Comparison of ENCODE assay signal across 1 cellular context in genomic region chr9:125493384-125493783, GRCh38.
TF ChIP-seq lines count a peak whose summit lies in the region.

No MANE protein-coding gene starts in this region.

TF ChIP-seq in HepG2, 621 proteins besides CTCF, POLR2A, EP300 and RAD21 (continued from another document):
- TF ChIP-seq ZBTB46 (CRISPR knock-in tag; IDR thresholded peaks at IDR 0.05; ENCODE audit: borderline replicate concordance) = no peak
- TF ChIP-seq SP1 (IDR thresholded peaks at IDR 0.05) = no peak
- no peak for TF ChIP-seq SP1 (CRISPR knock-in tag; IDR thresholded peaks at IDR 0.05)
- TF ChIP-seq ZNF121 (CRISPR knock-in tag; IDR thresholded peaks at IDR 0.05) = peak; percentile 14; the same call in 1 of the 2 replicates
- no peak for TF ChIP-seq ZNF33B (CRISPR knock-in tag; IDR thresholded peaks at IDR 0.05)
- TF ChIP-seq SIN3B (IDR thresholded peaks at IDR 0.05; ENCODE audit: low read length) = no peak
- peak; percentile 70 for TF ChIP-seq FOSL2 (CRISPR knock-in tag; IDR thresholded peaks at IDR 0.05)
- no peak for TF ChIP-seq SRY (CRISPR knock-in tag; IDR thresholded peaks at IDR 0.05)
- TF ChIP-seq, protein P1, sequence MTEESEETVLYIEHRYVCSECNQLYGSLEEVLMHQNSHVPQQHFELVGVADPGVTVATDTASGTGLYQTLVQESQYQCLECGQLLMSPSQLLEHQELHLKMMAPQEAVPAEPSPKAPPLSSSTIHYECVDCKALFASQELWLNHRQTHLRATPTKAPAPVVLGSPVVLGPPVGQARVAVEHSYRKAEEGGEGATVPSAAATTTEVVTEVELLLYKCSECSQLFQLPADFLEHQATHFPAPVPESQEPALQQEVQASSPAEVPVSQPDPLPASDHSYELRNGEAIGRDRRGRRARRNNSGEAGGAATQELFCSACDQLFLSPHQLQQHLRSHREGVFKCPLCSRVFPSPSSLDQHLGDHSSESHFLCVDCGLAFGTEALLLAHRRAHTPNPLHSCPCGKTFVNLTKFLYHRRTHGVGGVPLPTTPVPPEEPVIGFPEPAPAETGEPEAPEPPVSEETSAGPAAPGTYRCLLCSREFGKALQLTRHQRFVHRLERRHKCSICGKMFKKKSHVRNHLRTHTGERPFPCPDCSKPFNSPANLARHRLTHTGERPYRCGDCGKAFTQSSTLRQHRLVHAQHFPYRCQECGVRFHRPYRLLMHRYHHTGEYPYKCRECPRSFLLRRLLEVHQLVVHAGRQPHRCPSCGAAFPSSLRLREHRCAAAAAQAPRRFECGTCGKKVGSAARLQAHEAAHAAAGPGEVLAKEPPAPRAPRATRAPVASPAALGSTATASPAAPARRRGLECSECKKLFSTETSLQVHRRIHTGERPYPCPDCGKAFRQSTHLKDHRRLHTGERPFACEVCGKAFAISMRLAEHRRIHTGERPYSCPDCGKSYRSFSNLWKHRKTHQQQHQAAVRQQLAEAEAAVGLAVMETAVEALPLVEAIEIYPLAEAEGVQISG (CRISPR knock-in tag; IDR thresholded peaks at IDR 0.05) = 0 out of 2 replicates have a peak, but pooled peaks have one; percentile 16
- TF ChIP-seq PLRG1 (conservative IDR thresholded peaks at IDR 0.05) = no peak
- no peak; the same call in 1 of the 2 replicates for TF ChIP-seq KMT2B (CRISPR knock-in tag; IDR thresholded peaks at IDR 0.05)
- TF ChIP-seq ZNF180 (CRISPR knock-in tag; IDR thresholded peaks at IDR 0.05; ENCODE audit: borderline replicate concordance, low read depth) = no peak
- no peak for TF ChIP-seq ZNF576 (CRISPR knock-in tag; IDR thresholded peaks at IDR 0.05)
- TF ChIP-seq, protein P2, sequence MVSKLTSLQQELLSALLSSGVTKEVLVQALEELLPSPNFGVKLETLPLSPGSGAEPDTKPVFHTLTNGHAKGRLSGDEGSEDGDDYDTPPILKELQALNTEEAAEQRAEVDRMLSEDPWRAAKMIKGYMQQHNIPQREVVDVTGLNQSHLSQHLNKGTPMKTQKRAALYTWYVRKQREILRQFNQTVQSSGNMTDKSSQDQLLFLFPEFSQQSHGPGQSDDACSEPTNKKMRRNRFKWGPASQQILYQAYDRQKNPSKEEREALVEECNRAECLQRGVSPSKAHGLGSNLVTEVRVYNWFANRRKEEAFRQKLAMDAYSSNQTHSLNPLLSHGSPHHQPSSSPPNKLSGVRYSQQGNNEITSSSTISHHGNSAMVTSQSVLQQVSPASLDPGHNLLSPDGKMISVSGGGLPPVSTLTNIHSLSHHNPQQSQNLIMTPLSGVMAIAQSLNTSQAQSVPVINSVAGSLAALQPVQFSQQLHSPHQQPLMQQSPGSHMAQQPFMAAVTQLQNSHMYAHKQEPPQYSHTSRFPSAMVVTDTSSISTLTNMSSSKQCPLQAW (CRISPR knock-in tag; IDR thresholded peaks at IDR 0.05) = peak; percentile 96
- no peak for TF ChIP-seq ZNF678 (CRISPR knock-in tag; IDR thresholded peaks at IDR 0.05)
- TF ChIP-seq, protein P3, sequence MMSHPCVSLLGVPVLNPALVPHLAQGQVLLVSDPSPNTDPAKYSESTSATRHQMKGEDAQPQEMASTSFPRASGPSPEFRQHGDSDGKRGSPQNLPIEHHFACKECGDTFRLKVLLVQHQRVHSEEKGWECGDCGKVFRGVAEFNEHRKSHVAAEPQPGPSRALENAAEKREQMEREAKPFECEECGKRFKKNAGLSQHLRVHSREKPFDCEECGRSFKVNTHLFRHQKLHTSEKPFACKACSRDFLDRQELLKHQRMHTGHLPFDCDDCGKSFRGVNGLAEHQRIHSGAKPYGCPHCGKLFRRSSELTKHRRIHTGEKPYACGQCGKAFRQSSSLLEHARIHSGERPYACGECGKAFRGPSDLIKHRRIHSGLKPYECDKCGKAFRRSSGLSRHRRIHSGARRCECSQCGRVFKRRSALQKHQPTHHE (CRISPR knock-in tag; IDR thresholded peaks at IDR 0.05; ENCODE audit: borderline replicate concordance) = no peak
- TF ChIP-seq ZNF749 (CRISPR knock-in tag; IDR thresholded peaks at IDR 0.05; ENCODE audit: borderline replicate concordance) = no peak
- peak; percentile 68; the same call in 1 of the 2 replicates for TF ChIP-seq SOX5 (CRISPR knock-in tag; IDR thresholded peaks at IDR 0.05; ENCODE audit: borderline replicate concordance)
- TF ChIP-seq ZNF234 (CRISPR knock-in tag; conservative IDR thresholded peaks at IDR 0.05) = no peak
- TF ChIP-seq ZBTB33 (CRISPR knock-in tag; IDR thresholded peaks at IDR 0.05) = no peak
- TF ChIP-seq ZBTB1 (CRISPR knock-in tag; IDR thresholded peaks at IDR 0.05; ENCODE audit: borderline replicate concordance) = no peak
- no peak for TF ChIP-seq MXI1 (IDR thresholded peaks at IDR 0.05; ENCODE audit: borderline replicate concordance, low read depth, low read length)
- TF ChIP-seq PHF8 (CRISPR knock-in tag; IDR thresholded peaks at IDR 0.05) = no peak
- TF ChIP-seq SMAD3 (CRISPR knock-in tag; IDR thresholded peaks at IDR 0.05) = no peak
- no peak for TF ChIP-seq NFKBIZ (CRISPR knock-in tag; IDR thresholded peaks at IDR 0.05)
- TF ChIP-seq HNRNPLL (IDR thresholded peaks at IDR 0.05; ENCODE audit: low read depth, low read length, poor library complexity, severe bottlenecking) = no peak
- no peak for TF ChIP-seq HOXA7 (CRISPR knock-in tag; IDR thresholded peaks at IDR 0.05)
- no peak for TF ChIP-seq THYN1 (CRISPR knock-in tag; IDR thresholded peaks at IDR 0.05; ENCODE audit: borderline replicate concordance, low read depth)
- no peak for TF ChIP-seq ZBTB49 (CRISPR knock-in tag; IDR thresholded peaks at IDR 0.05; ENCODE audit: borderline replicate concordance)
- no peak for TF ChIP-seq CAMTA2 (CRISPR knock-in tag; IDR thresholded peaks at IDR 0.05; ENCODE audit: borderline replicate concordance)
- TF ChIP-seq, protein P4, sequence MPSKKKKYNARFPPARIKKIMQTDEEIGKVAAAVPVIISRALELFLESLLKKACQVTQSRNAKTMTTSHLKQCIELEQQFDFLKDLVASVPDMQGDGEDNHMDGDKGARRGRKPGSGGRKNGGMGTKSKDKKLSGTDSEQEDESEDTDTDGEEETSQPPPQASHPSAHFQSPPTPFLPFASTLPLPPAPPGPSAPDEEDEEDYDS (CRISPR knock-in tag; IDR thresholded peaks at IDR 0.05) = no peak
- no peak; the same call in 1 of the 2 replicates for TF ChIP-seq JUND (CRISPR knock-in tag; IDR thresholded peaks at IDR 0.05)
- TF ChIP-seq RELA (CRISPR knock-in tag; IDR thresholded peaks at IDR 0.05) = no peak
- TF ChIP-seq FIP1L1 (IDR thresholded peaks at IDR 0.05; ENCODE audit: borderline replicate concordance, insufficient read depth, low read depth, low read length) = no peak
- no peak for TF ChIP-seq ZNF343 (CRISPR knock-in tag; IDR thresholded peaks at IDR 0.05)
- no peak for TF ChIP-seq PREB (CRISPR knock-in tag; IDR thresholded peaks at IDR 0.05)
- TF ChIP-seq ZMAT3 (CRISPR knock-in tag; conservative IDR thresholded peaks at IDR 0.05) = no peak
- no peak for TF ChIP-seq PAWR (CRISPR knock-in tag; IDR thresholded peaks at IDR 0.05; ENCODE audit: borderline replicate concordance)
- TF ChIP-seq ZNF124 (CRISPR knock-in tag; IDR thresholded peaks at IDR 0.05) = no peak
- TF ChIP-seq ZBTB7A (CRISPR knock-in tag; IDR thresholded peaks at IDR 0.05) = no peak
- no peak for TF ChIP-seq POLR2G (IDR thresholded peaks at IDR 0.05; ENCODE audit: low read depth, low read length)
- TF ChIP-seq ZNF720 (CRISPR knock-in tag; IDR thresholded peaks at IDR 0.05) = no peak
- TF ChIP-seq, protein P5, sequence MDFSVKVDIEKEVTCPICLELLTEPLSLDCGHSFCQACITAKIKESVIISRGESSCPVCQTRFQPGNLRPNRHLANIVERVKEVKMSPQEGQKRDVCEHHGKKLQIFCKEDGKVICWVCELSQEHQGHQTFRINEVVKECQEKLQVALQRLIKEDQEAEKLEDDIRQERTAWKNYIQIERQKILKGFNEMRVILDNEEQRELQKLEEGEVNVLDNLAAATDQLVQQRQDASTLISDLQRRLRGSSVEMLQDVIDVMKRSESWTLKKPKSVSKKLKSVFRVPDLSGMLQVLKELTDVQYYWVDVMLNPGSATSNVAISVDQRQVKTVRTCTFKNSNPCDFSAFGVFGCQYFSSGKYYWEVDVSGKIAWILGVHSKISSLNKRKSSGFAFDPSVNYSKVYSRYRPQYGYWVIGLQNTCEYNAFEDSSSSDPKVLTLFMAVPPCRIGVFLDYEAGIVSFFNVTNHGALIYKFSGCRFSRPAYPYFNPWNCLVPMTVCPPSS (IDR thresholded peaks at IDR 0.05) = no peak
- TF ChIP-seq ZNF570 (CRISPR knock-in tag; IDR thresholded peaks at IDR 0.05; ENCODE audit: borderline replicate concordance) = no peak
- no peak for TF ChIP-seq HIVEP1 (CRISPR knock-in tag; IDR thresholded peaks at IDR 0.05)
- TF ChIP-seq ZNF841 (CRISPR knock-in tag; IDR thresholded peaks at IDR 0.05; ENCODE audit: borderline replicate concordance) = no peak
